In the genomic region with DNA sequence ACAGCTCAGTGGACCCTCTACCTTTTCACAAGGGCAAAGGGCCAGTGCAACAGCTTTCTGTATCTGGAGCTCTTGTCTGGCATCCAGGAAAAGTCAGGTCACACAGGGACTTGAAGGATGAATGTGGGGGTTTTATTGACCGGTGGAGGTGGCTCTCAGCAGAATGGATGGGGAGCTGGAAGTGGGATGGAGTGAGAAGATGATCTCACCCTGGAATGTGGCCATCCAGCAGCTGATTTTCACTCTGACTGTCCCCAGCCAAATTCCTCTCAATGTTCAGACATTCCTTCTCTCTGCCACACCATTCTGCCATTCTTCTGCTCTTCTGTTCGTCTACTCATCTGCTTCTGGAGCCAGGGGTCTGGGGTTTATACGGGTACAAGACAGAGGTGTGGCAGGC, we compare ENCODE assay signal across 13 cellular contexts.
"Had no signal": no experiment of that assay in that cellular context is flagged by ENCODE, and none has a peak within 500 bp of the region (broad histone marks: within the 10 kb centered on the region; RNA-seq: fewer than 3 reads in every experiment).

No MANE protein-coding gene starts in this region.

- H3K4me1 ChIP-seq: foreskin keratinocyte, heart left ventricle had no signal

- FAIRE-seq: colon, islet of Langerhans had no signal

- H3K27ac Mint-ChIP-seq: dendritic cell treated with granulocyte-macrophage colony-stimulating factor and Interleukin-4, amounts not matched to agents 40 ng/mL and 50 ng/mL, for 4 days; naive thymus-derived CD4-positive, alpha-beta T cell had no signal

- H3K36me3 ChIP-seq: heart left ventricle had no signal

- H3K27ac ChIP-seq: foreskin keratinocyte, heart left ventricle, skin epidermis had no signal

- H3K9me3 Mint-ChIP-seq: dendritic cell treated with granulocyte-macrophage colony-stimulating factor and Interleukin-4, amounts not matched to agents 40 ng/mL and 50 ng/mL, for 4 days had no signal

- H3K4me3 ChIP-seq: heart left ventricle, skin epidermis had no signal

- H3K4me3 Mint-ChIP-seq: dendritic cell treated with granulocyte-macrophage colony-stimulating factor and Interleukin-4, amounts not matched to agents 40 ng/mL and 50 ng/mL, for 4 days; naive thymus-derived CD4-positive, alpha-beta T cell had no signal

- H3K27me3 ChIP-seq: foreskin keratinocyte, heart left ventricle had no signal

- DNase-seq: foreskin keratinocyte; heart left ventricle; hippocampal formation; kidney glomerular epithelial cell; naive thymus-derived CD4-positive, alpha-beta T cell; posterior cingulate gyrus; stimulated activated CD4-positive, alpha-beta T cell treated with anti-CD3 and anti-CD28 coated beads, Interleukin-12 subunit alpha, Interleukin-12 subunit beta, amount 100 ng/mL, for 4 hours; stimulated activated naive CD4-positive, alpha-beta T cell treated with Interleukin-2 at 50 U/mL for 16 hours; trophoblast cell had no signal

- H3K27me3 Mint-ChIP-seq: dendritic cell treated with granulocyte-macrophage colony-stimulating factor and Interleukin-4, amounts not matched to agents 40 ng/mL and 50 ng/mL, for 4 days; naive thymus-derived CD4-positive, alpha-beta T cell had no signal
